Comparison of ENCODE assay signal across 1 cellular context in the genomic region with DNA sequence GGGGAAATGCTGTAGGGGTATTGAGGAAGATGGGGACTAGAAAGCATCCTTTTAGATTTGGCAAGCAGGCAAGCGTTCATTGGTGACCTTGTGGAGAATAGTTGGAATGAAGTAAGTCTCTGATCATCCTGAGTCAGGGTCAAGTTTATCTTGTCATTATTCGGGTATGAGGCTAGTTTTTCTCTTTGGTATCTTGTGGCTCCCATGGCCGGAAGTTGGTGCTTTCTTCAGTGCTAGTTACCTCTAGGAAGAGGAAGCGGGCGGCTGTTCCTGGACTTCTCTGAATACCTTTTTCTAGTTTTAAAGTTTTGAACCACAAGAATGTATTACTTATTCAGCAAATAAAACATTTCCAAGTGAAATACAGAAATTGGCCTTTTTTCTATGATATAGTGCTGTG.
TF ChIP-seq lines count a peak whose summit lies in the region.

No MANE protein-coding gene starts in this region.

TF ChIP-seq in IMR-90, 13 proteins besides CTCF, POLR2A, EP300 and RAD21:
- TF ChIP-seq BHLHE40 (IDR thresholded peaks at IDR 0.05; ENCODE audit: low read depth, low read length) = no peak
- TF ChIP-seq NFE2L2 (IDR thresholded peaks at IDR 0.05; ENCODE audit: low read depth, low read length) = no peak
- no peak for TF ChIP-seq RFX5 (IDR thresholded peaks at IDR 0.05; ENCODE audit: low read depth, low read length)
- no peak for TF ChIP-seq MAZ (IDR thresholded peaks at IDR 0.05; ENCODE audit: borderline replicate concordance, low read depth, low read length)
- no peak for TF ChIP-seq CHD1 (IDR thresholded peaks at IDR 0.05; ENCODE audit: low read depth, low read length)
- no peak for TF ChIP-seq MAFK (IDR thresholded peaks at IDR 0.05; ENCODE audit: low read depth, low read length)
- no peak for TF ChIP-seq FOS (IDR thresholded peaks at IDR 0.05; ENCODE audit: low read depth, low read length)
- TF ChIP-seq CEBPB (IDR thresholded peaks at IDR 0.05; ENCODE audit: low read depth, low read length) = no peak
- TF ChIP-seq, protein P1, sequence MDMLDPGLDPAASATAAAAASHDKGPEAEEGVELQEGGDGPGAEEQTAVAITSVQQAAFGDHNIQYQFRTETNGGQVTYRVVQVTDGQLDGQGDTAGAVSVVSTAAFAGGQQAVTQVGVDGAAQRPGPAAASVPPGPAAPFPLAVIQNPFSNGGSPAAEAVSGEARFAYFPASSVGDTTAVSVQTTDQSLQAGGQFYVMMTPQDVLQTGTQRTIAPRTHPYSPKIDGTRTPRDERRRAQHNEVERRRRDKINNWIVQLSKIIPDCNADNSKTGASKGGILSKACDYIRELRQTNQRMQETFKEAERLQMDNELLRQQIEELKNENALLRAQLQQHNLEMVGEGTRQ (IDR thresholded peaks at IDR 0.05; ENCODE audit: low read depth, low read length) = no peak
- no peak for TF ChIP-seq MXI1 (IDR thresholded peaks at IDR 0.05; ENCODE audit: borderline replicate concordance, low read depth, low read length)
- TF ChIP-seq RCOR1 (IDR thresholded peaks at IDR 0.05; ENCODE audit: insufficient replicate concordance, low read length) = no peak
- TF ChIP-seq SMC3 (IDR thresholded peaks at IDR 0.05; ENCODE audit: low read depth, low read length) = no peak
- TF ChIP-seq, protein P2, sequence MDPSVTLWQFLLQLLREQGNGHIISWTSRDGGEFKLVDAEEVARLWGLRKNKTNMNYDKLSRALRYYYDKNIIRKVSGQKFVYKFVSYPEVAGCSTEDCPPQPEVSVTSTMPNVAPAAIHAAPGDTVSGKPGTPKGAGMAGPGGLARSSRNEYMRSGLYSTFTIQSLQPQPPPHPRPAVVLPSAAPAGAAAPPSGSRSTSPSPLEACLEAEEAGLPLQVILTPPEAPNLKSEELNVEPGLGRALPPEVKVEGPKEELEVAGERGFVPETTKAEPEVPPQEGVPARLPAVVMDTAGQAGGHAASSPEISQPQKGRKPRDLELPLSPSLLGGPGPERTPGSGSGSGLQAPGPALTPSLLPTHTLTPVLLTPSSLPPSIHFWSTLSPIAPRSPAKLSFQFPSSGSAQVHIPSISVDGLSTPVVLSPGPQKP (IDR thresholded peaks at IDR 0.05; ENCODE audit: borderline replicate concordance, low read depth, low read length) = no peak
